ENCODE assay signal across 8 cellular contexts in genomic region chr17:45432405-45433113, GRCh38. TPM values are rescaled to one million over a fixed set of nuclear protein-coding genes. Genes with fewer than 3 reads are reported as not detected.
DNase-seq lines count a peak whose midpoint lies in the region; ATAC-seq and TF ChIP-seq lines count a peak whose summit lies in the region.

Gene ARHGAP27, minus strand, starts transcription at chr17:45432870. Its CDS starts 2,591 bp downstream, at chr17:45430279.

- H3K9me3 ChIP-seq in HAP-1, result no peaks in the 10 kb centered on the region
- H3K9me3 ChIP-seq in neural cell (ENCODE audit: low read length), result no peaks in the 10 kb centered on the region

- H3K4me3 ChIP-seq in AG04449 (ENCODE audit: low read depth, low read length) (peak within 1 kb of the TSS; percentile 52), HAP-1 (peak within 1 kb of the TSS; percentile 52), fibroblast of pulmonary artery (replicated peaks; ENCODE audit: low read depth, low read length) (peak within 1 kb of the TSS; percentile 50), neural cell (ENCODE audit: low read length) (peak within 1 kb of the TSS; percentile 56)

- H4K20me1 ChIP-seq in neural cell (ENCODE audit: insufficient read depth), result no peaks in the 10 kb centered on the region

- POLR2A ChIA-PET in AG04449 (lab: Yijun Ruan, JAX), result no interaction called here

- H2AFZ ChIP-seq in neural cell (ENCODE audit: low read depth, low read length), result no peak within 1 kb of the TSS

- H3K9me2 ChIP-seq in neural cell (ENCODE audit: insufficient read depth, low read length), result no peaks in the 10 kb centered on the region

- ATAC-seq in GM21576 (IDR thresholded peaks at IDR 0.05; ENCODE audit: unreplicated experiment), result no peak
- ATAC-seq in HG02981 (IDR thresholded peaks at IDR 0.05; ENCODE audit: unreplicated experiment), result no peak

- no peaks in the 10 kb centered on the region for H3F3A ChIP-seq in neural cell (ENCODE audit: insufficient read depth, low read length, poor library complexity, severe bottlenecking)

- in situ Hi-C loops in HAP-1 (cut with MboI; ENCODE audit: low sequenced_read_pairs), result loop anchor here (25.0 kb wide), 1 partner anchor 205 kb away; no protein-coding TSS in a partner anchor

- H3K4me1 ChIP-seq in HAP-1, result peaks cover 4% of the 10 kb centered on the region; the same call in 1 of the 2 replicates

- no peaks in the 10 kb centered on the region for H3K79me2 ChIP-seq in neural cell (replicated peaks; ENCODE audit: insufficient read depth, low read length)

- no peaks in the 10 kb centered on the region for H3K36me3 ChIP-seq in HAP-1 (replicated peaks)
- no peaks in the 10 kb centered on the region for H3K36me3 ChIP-seq in neural cell (ENCODE audit: insufficient read depth, low read length)

- no peak within 1 kb of the TSS for H3K4me2 ChIP-seq in neural cell (ENCODE audit: low read length)

- H3K27ac ChIP-seq in neural cell (ENCODE audit: low read length), result no peak within 1 kb of the TSS

- H3K9ac ChIP-seq in neural cell (ENCODE audit: low read length), result no peak within 1 kb of the TSS

- CTCF ChIA-PET in AG04449 (lab: Yijun Ruan, JAX), result no interaction called here

- DNase-seq in AG04449 (ENCODE audit: low read depth, low spot score), result no peak
- DNase-seq in HAP-1 (ENCODE audit: low spot score in 2 of 2), result peak in 1 of 2 experiments; percentile 51
- DNase-seq in UCSD-AML1 (lab: John Stamatoyannopoulos, UW; ENCODE audit: unreplicated experiment), result peak; percentile 73
- DNase-seq in fibroblast of pulmonary artery (ENCODE audit: low read depth), result no peak
- no peak for DNase-seq in stimulated activated CD4-positive, alpha-beta T cell treated with anti-CD3 and anti-CD28 coated beads, Interleukin-4, amount 100 ng/mL, for 4 hours

- TF ChIP-seq CTCF in AG04449 (IDR thresholded peaks at IDR 0.05; ENCODE audit: insufficient read depth, low read length, missing control alignments) (no peak), fibroblast of pulmonary artery (IDR thresholded peaks at IDR 0.05; ENCODE audit: low read length, missing control alignments) (no peak), neural cell (IDR thresholded peaks at IDR 0.05; ENCODE audit: poor library complexity, severe bottlenecking) (no peak)

- no peak for TF ChIP-seq RAD21 in neural cell (conservative IDR thresholded peaks at IDR 0.05)

- no peak for TF ChIP-seq EP300 in neural cell (conservative IDR thresholded peaks at IDR 0.05; ENCODE audit: poor library complexity, severe bottlenecking)

- H3K27me3 ChIP-seq in HAP-1 (ENCODE audit: low read depth), result no peaks in the 10 kb centered on the region
- peaks cover 60% of the 10 kb centered on the region for H3K27me3 ChIP-seq in neural cell (ENCODE audit: insufficient read depth, low read depth, low read length)

TF ChIP-seq in neural cell, 6 proteins besides CTCF, POLR2A, EP300 and RAD21:
- TF ChIP-seq MXI1 (conservative IDR thresholded peaks at IDR 0.05; ENCODE audit: poor library complexity, severe bottlenecking) (no peak), POLR2AphosphoS5 (IDR thresholded peaks at IDR 0.05) (no peak), REST (IDR thresholded peaks at IDR 0.05; ENCODE audit: borderline replicate concordance) (no peak), SMC3 (conservative IDR thresholded peaks at IDR 0.05; ENCODE audit: poor library complexity) (no peak), TAF1 (IDR thresholded peaks at IDR 0.05; ENCODE audit: low read depth) (no peak), EZH2 (IDR thresholded peaks at IDR 0.05; ENCODE audit: borderline replicate concordance, insufficient read depth, low read length, poor library complexity, severe bottlenecking) (no peak)

RNA-seq across cellular contexts. Expression of gene ARHGAP27, which starts in this region (rescaled TPM):
- polyA plus RNA-seq in neural cell, result 7.4 and 12.7 TPM in 2 replicates
- polyA minus RNA-seq in neural cell, result 4.4 and 5.6 TPM in 2 replicates
